In genomic region chr12:57735952-57736742, GRCh38 we compare ENCODE assay signal across 8 cellular contexts. TPM values are rescaled to one million over a fixed set of nuclear protein-coding genes. Genes with fewer than 3 reads are reported as not detected.
DNase-seq lines count a peak whose midpoint lies in the region; ATAC-seq and TF ChIP-seq lines count a peak whose summit lies in the region.

No MANE protein-coding gene starts in this region.

- no peak overlapping the region for H3K4me3 ChIP-seq in LNCaP clone FGC (ENCODE audit: low read depth, low read length)
- peak overlapping the region; percentile 1 to 67 (median 44) for H3K4me3 ChIP-seq in breast epithelium

- no peaks in the 10 kb centered on the region for H3K9me3 ChIP-seq in breast epithelium

- no peak overlapping the region for H3K27ac ChIP-seq in breast epithelium

- H3K4me1 Mint-ChIP-seq in activated naive CD4-positive, alpha-beta T cell treated with anti-CD3 and anti-CD28 coated beads, Interleukin-2, amount 10 ng/mL, durations not matched to agents 7 days and 5 days: peaks cover 27% of the 10 kb centered on the region

- peaks cover 9 to 15% of the 10 kb centered on the region in 2 donors for H3K4me1 ChIP-seq in breast epithelium

- CTCF ChIA-PET in activated naive CD4-positive, alpha-beta T cell treated with anti-CD3 and anti-CD28 coated beads, Interleukin-2, amount 10 ng/mL, durations not matched to agents 7 days and 5 days (lab: Charles Lee): interaction anchor here (1.2 kb wide), 1 partner anchor 14 kb away, joined by 4 read pairs; no protein-coding TSS in a partner anchor

- TF ChIP-seq POLR2A in breast epithelium (IDR thresholded peaks at IDR 0.05): no peak

- H3K36me3 ChIP-seq in breast epithelium: no peaks in the 10 kb centered on the region

- no peaks in the 10 kb centered on the region for H3K27me3 Mint-ChIP-seq in activated naive CD4-positive, alpha-beta T cell treated with anti-CD3 and anti-CD28 coated beads, Interleukin-2, amount 10 ng/mL, durations not matched to agents 7 days and 5 days

- DNase-seq in Ammon's horn (ENCODE audit: low spot score): peak; percentile 59
- DNase-seq in LNCaP clone FGC (ENCODE audit: low read depth): no peak
- no peak for DNase-seq in breast epithelium (ENCODE audit: low spot score in 2 of 2)
- DNase-seq in medulla oblongata (ENCODE audit: extremely low spot score): peak; percentile 42
- DNase-seq in NCI-H1436 (lab: John Stamatoyannopoulos, UW): no peak
- DNase-seq in NCI-H1048 (lab: John Stamatoyannopoulos, UW): no peak
- no peak for DNase-seq in activated naive CD4-positive, alpha-beta T cell treated with anti-CD3 and anti-CD28 coated beads, Interleukin-2, amount 10 ng/mL, durations not matched to agents 7 days and 5 days

- peaks cover 49% of the 10 kb centered on the region for H3K36me3 Mint-ChIP-seq in activated naive CD4-positive, alpha-beta T cell treated with anti-CD3 and anti-CD28 coated beads, Interleukin-2, amount 10 ng/mL, durations not matched to agents 7 days and 5 days

- peaks cover 17 to 41% of the 10 kb centered on the region in 2 donors for H3K27me3 ChIP-seq in breast epithelium

- TF ChIP-seq CTCF in LNCaP clone FGC (IDR thresholded peaks at IDR 0.05; ENCODE audit: control insufficient read depth, extremely low read depth, insufficient read depth) (0 out of 2 replicates have a peak, but pooled peaks have one; percentile 24), breast epithelium (IDR thresholded peaks at IDR 0.05) (no peak)

- no peak for ATAC-seq in GM21528 (IDR thresholded peaks at IDR 0.05; ENCODE audit: low FRiP score, unreplicated experiment)

- intact Hi-C loops in breast epithelium (cut with DNase I; ENCODE audit: low total_unique reads): no loop called here

- H3K27ac Mint-ChIP-seq in activated naive CD4-positive, alpha-beta T cell treated with anti-CD3 and anti-CD28 coated beads, Interleukin-2, amount 10 ng/mL, durations not matched to agents 7 days and 5 days: no peak overlapping the region

- H3K4me3 Mint-ChIP-seq in activated naive CD4-positive, alpha-beta T cell treated with anti-CD3 and anti-CD28 coated beads, Interleukin-2, amount 10 ng/mL, durations not matched to agents 7 days and 5 days: no peak overlapping the region

- H3K9me3 Mint-ChIP-seq in activated naive CD4-positive, alpha-beta T cell treated with anti-CD3 and anti-CD28 coated beads, Interleukin-2, amount 10 ng/mL, durations not matched to agents 7 days and 5 days: no peaks in the 10 kb centered on the region

RNA-seq across cellular contexts. Expression of gene AGAP2, which starts 2.4 kb away (rescaled TPM):
- 1 to 10 TPM; 1.2 to 1.8 (median 1.6) TPM for total RNA-seq in breast epithelium

RNA-seq across cellular contexts. Expression of gene TSPAN31, which starts 8.7 kb away (rescaled TPM):
- 100 to 1,000 TPM in 1 of 3 donors, 10 to 100 TPM in 2; 55.5 to 107 (median 73.1) TPM for total RNA-seq in breast epithelium

RNA-seq across cellular contexts. Expression of gene CDK4, which starts 16.0 kb away (rescaled TPM):
- total RNA-seq in breast epithelium: 100 to 1,000 TPM; 105 to 136 (median 109) TPM

RNA-seq across cellular contexts. Expression of gene MARCHF9, which starts 18.8 kb away (rescaled TPM):
- 1 to 10 TPM; 6.9 to 9.8 (median 7.5) TPM for total RNA-seq in breast epithelium

RNA-seq across cellular contexts. Expression of gene CYP27B1, which starts 30.7 kb away (rescaled TPM):
- total RNA-seq in breast epithelium: 1 to 10 TPM in 1 of 3 donors, under 1 TPM in 2; 0.33 to 2.2 (median 0.48) TPM

Comparison
In these comparisons a context has a peak if more than half of its experiments do, and no peak if none do; other contexts are left out.
1. DNase-seq: peak in Ammon's horn (single experiment) and medulla oblongata (single experiment); none in LNCaP clone FGC (single experiment), breast epithelium (0 of 2), NCI-H1436 (single experiment), NCI-H1048 (single experiment) and activated naive CD4-positive, alpha-beta T cell treated with anti-CD3 and anti-CD28 coated beads, Interleukin-2, amount 10 ng/mL, durations not matched to agents 7 days and 5 days (single experiment).